ENCODE assay signal across 8 cellular contexts in the genomic region with DNA sequence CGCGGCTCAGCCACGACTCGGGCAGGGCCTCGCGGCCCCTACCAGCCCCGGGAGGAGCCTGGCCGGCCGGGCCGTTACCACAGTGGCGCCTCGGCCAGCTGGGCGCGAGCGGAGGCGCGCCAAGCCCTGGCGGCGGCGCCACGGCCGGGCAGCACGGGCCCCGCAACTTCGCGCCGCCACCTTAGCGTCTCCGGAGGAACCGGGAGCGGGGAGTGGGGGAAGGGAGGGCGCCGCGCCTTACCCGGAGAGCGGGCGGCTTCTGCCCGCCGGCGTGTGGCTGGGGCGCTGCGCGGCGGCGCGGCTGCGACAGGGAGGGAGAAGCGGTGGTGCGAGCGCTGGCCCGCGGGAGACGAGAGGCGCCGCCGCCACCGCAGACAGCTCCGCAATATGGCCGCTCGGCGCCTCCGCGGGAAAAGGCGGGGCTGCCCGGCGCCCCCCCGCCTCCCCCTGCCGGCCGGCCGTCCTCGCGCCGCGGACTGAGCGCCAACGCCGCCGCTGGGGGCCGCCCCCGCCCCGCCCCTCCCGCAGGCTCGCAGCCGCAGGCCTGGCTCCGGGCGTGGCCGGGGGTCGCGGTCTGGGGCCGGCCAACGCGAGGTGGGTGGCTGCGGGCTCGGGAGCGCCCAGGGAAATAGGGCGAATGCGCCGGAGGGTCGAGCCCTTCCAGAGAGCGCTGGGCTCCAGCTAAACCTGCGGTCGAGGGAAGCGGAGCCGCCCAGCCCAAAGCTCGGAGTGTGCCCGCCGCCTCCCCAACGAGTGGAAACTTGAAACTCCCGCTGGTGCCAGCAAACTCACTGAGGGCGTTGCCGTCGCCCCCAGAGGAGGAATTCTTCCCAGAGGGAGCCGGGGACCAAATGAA.
DNase-seq lines count a peak whose midpoint lies in the region; ATAC-seq and TF ChIP-seq lines count a peak whose summit lies in the region.

A gene (minus strand): TSS at position 389 of the 856 bp plus-strand sequence. CDS start 16,922 bp downstream, outside the sequence.

- peak; percentile 75 for ATAC-seq in HG02571 (IDR thresholded peaks at IDR 0.05; ENCODE audit: unreplicated experiment)

- TF ChIP-seq CTCF in GM13977 (IDR thresholded peaks at IDR 0.05; ENCODE audit: extremely low read depth, insufficient read depth, missing control alignments) = peak; percentile 19
- TF ChIP-seq CTCF in astrocyte of the spinal cord (IDR thresholded peaks at IDR 0.05; ENCODE audit: low read depth, low read length) = no peak

- DNase-seq in GM13977 (ENCODE audit: low spot score) (peak; percentile 97), NCI-H1092 (lab: John Stamatoyannopoulos, UW) (peak; percentile 80), T-helper 22 cell (ENCODE audit: low read depth) (peak; percentile 45), astrocyte of the spinal cord (ENCODE audit: low read depth, low spot score) (peak; percentile 82), hypothalamus (lab: John Stamatoyannopoulos, UW) (peak in 47 of 51 donors; percentile 14 to 85 (median 71)), retina (peak; percentile 87), NCI-H1694 (lab: John Stamatoyannopoulos, UW) (no peak)

- H3K4me3 ChIP-seq in astrocyte of the spinal cord (ENCODE audit: low read depth, low read length) = peak within 1 kb of the TSS; percentile 79

- in situ Hi-C loops in GM13977 (cut with MboI; ENCODE audit: low pct_unique_long_range_greater_than_20kb, low sequenced_read_pairs, unreplicated experiment) = no loop called here
- in situ Hi-C loops in astrocyte of the spinal cord (cut with HindIII; ENCODE audit: low sequenced_read_pairs) = no loop called here
